10 cellular contexts compared by ENCODE assay signal in the genomic region with DNA sequence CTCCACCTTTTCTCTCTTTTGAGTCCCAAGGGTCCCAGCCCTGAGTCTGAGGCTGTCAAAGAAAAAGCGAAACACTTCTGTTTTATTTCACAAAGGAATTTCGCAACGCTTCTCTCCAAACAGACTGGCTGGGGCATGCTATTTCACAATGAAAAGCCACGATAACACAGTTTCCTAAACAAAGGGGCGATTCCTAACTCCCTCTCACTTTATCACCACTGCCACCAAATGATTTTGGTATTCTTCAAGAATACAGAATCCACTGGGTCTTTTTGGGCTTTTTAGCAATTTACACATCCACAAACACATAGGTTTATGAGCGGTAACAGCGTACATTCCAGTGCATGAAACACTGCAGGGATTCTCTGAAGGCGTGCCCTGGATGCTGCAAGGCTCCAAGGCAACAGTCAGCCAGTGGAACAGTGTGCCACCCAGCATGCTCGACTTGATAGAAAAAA.
A peak's percentile ranks its signal among the peaks of the same experiment; 100 is the strongest.
DNase-seq lines count a peak whose midpoint lies in the region; ATAC-seq and TF ChIP-seq lines count a peak whose summit lies in the region.
"Had no signal": no experiment of that assay in that cellular context is flagged by ENCODE, and none has a peak within 500 bp of the region (broad histone marks: within the 10 kb centered on the region; RNA-seq: fewer than 3 reads in every experiment).

No MANE protein-coding gene starts in this region.

- no peak overlapping the region for H3K27ac Mint-ChIP-seq in activated CD8-positive, alpha-beta T cell treated with anti-CD3 and anti-CD28 coated beads, Interleukin-2, amount 10 ng/mL, durations not matched to agents 7 days and 5 days

- H3K9me3 Mint-ChIP-seq in activated CD8-positive, alpha-beta T cell treated with anti-CD3 and anti-CD28 coated beads, Interleukin-2, amount 10 ng/mL, durations not matched to agents 7 days and 5 days (ENCODE audit: insufficient read depth) = no peaks in the 10 kb centered on the region

- CTCF ChIA-PET in activated CD8-positive, alpha-beta T cell treated with anti-CD3 and anti-CD28 coated beads, Interleukin-2, amount 10 ng/mL, durations not matched to agents 7 days and 5 days (lab: Charles Lee) = no interaction called here

- peak; percentile 13 for DNase-seq in NCI-H2227 (lab: John Stamatoyannopoulos, UW; ENCODE audit: unreplicated experiment)
- DNase-seq in NCI-H2227 treated with DMSO at 0.1 percent for 48 hours (lab: John Stamatoyannopoulos, UW) = no peak
- DNase-seq in coronary artery (ENCODE audit: low spot score) = no peak
- DNase-seq in midbrain (lab: John Stamatoyannopoulos, UW) = peak; percentile 11
- DNase-seq in T-helper 9 cell = no peak
- DNase-seq in activated CD8-positive, alpha-beta T cell treated with anti-CD3 and anti-CD28 coated beads, Interleukin-2, amount 10 ng/mL, durations not matched to agents 7 days and 5 days = no peak
- DNase-seq: NCI-H1436 had no signal

- peak overlapping the region in 1 of 2 donors; percentile 59 for H3K27ac ChIP-seq in coronary artery
- H3K27ac ChIP-seq: 22Rv1 had no signal

- H3K27me3 Mint-ChIP-seq in activated CD8-positive, alpha-beta T cell treated with anti-CD3 and anti-CD28 coated beads, Interleukin-2, amount 10 ng/mL, durations not matched to agents 7 days and 5 days (ENCODE audit: low read depth) = no peaks in the 10 kb centered on the region

- ATAC-seq in GM18517 (IDR thresholded peaks at IDR 0.05; ENCODE audit: unreplicated experiment) (no peak), GM18867 (IDR thresholded peaks at IDR 0.05; ENCODE audit: unreplicated experiment) (no peak)
- ATAC-seq in activated CD8-positive, alpha-beta T cell treated with anti-CD3 and anti-CD28 coated beads, Interleukin-2, amount 10 ng/mL, durations not matched to agents 7 days and 5 days = no peak

- H3K4me3 Mint-ChIP-seq in activated CD8-positive, alpha-beta T cell treated with anti-CD3 and anti-CD28 coated beads, Interleukin-2, amount 10 ng/mL, durations not matched to agents 7 days and 5 days = no peak overlapping the region

- H3K4me3 ChIP-seq in coronary artery = peak overlapping the region; percentile 47

- H3K36me3 Mint-ChIP-seq in activated CD8-positive, alpha-beta T cell treated with anti-CD3 and anti-CD28 coated beads, Interleukin-2, amount 10 ng/mL, durations not matched to agents 7 days and 5 days (ENCODE audit: low read depth) = no peaks in the 10 kb centered on the region

- no peaks in the 10 kb centered on the region for H3K4me1 Mint-ChIP-seq in activated CD8-positive, alpha-beta T cell treated with anti-CD3 and anti-CD28 coated beads, Interleukin-2, amount 10 ng/mL, durations not matched to agents 7 days and 5 days (ENCODE audit: low read depth)

- TF ChIP-seq CTCF in coronary artery (IDR thresholded peaks at IDR 0.05) = no peak

- POLR2A ChIA-PET in activated CD8-positive, alpha-beta T cell treated with anti-CD3 and anti-CD28 coated beads, Interleukin-2, amount 10 ng/mL, durations not matched to agents 7 days and 5 days (lab: Charles Lee) = no interaction called here

Comparison
In these comparisons a context has a peak if more than half of its experiments do, and no peak if none do; other contexts are left out.
1. DNase-seq: peak in NCI-H2227 (single experiment) and midbrain (single experiment); none in NCI-H2227 treated with DMSO at 0.1 percent for 48 hours (single experiment), coronary artery (single experiment), T-helper 9 cell (single experiment) and activated CD8-positive, alpha-beta T cell treated with anti-CD3 and anti-CD28 coated beads, Interleukin-2, amount 10 ng/mL, durations not matched to agents 7 days and 5 days (single experiment).